Comparison of ENCODE assay signal across 8 cellular contexts in genomic region chr15:40098489-40099261, GRCh38. TPM values are rescaled to one million over a fixed set of nuclear protein-coding genes. Genes with fewer than 3 reads are reported as not detected.
DNase-seq lines count a peak whose midpoint lies in the region; ATAC-seq, FAIRE-seq and TF ChIP-seq lines count a peak whose summit lies in the region.

No MANE protein-coding gene starts in this region.

- peak overlapping the region; percentile 60 to 87 for H3K9ac ChIP-seq in K562 (ENCODE audit: insufficient read depth in 1 of 2, low read depth in 2 of 2, low read length in 2 of 2)

- peak overlapping the region; percentile 9; the same call in 1 of the 2 replicates for H3K4me3 ChIP-seq in K562

- TF ChIP-seq POLR2A in K562 (conservative IDR thresholded peaks at IDR 0.05) = 0 out of 2 replicates have a peak, but pooled peaks have one; percentile 41

- DNase-seq in NK-92 treated with Interleukin-12 subunit alpha and Interleukin-12 subunit beta, amount 100 ng/mL, for 24 hours (lab: John Stamatoyannopoulos, UW) = peak; percentile 85
- DNase-seq in NK-92 (lab: John Stamatoyannopoulos, UW; ENCODE audit: unreplicated experiment) (no peak), NCI-H146 (lab: John Stamatoyannopoulos, UW) (peak; percentile 88), T-helper 2 cell (peak in 3 of 5 experiments; percentile 21 to 89 (median 44)), K562 (ENCODE audit: extremely low read depth in 1 of 4, low spot score in 3 of 4) (peak; percentile 62 to 89 (median 77)), inferior parietal cortex (ENCODE audit: extremely low spot score) (peak; percentile 63)
- DNase-seq in stimulated activated CD4-positive, alpha-beta T cell treated with anti-CD3 and anti-CD28 coated beads, Interleukin-12 subunit alpha, Interleukin-12 subunit beta, amount 100 ng/mL, for 4 hours = peak; percentile 63

- TF ChIP-seq RAD21 in K562 (CRISPR knock-in tag; conservative IDR thresholded peaks at IDR 0.05 in 1 of 2, IDR thresholded peaks at IDR 0.05 in 1 of 2) = 0 out of 4 replicates have a peak, but pooled peaks of 1 of the 2 experiments have one; percentile 11

- H3K79me2 ChIP-seq in K562 (ENCODE audit: control insufficient read depth, insufficient read depth, low read length) = no peaks in the 10 kb centered on the region

- under 1% methylated on average over 12 of the region's 12 CpGs for WGBS in K562 (ENCODE audit: insufficient coverage, low coverage, missing lambda C conversion rate)

- H3K9me3 ChIP-seq in K562 (replicated peaks; ENCODE audit: control insufficient read depth, insufficient read depth, low read depth, low read length) = no peaks in the 10 kb centered on the region

- no peaks in the 10 kb centered on the region for H3K36me3 ChIP-seq in K562 (ENCODE audit: control insufficient read depth, insufficient read depth, low read length)

- TF ChIP-seq CTCF in K562 (IDR thresholded peaks at IDR 0.05 in 2 of 3, conservative IDR thresholded peaks at IDR 0.05 in 1 of 3; ENCODE audit: insufficient read depth in 2 of 3, low read depth in 1 of 3, low read length in 3 of 3) = no peak

- H3K4me1 ChIP-seq in K562 (replicated peaks in 1 of 2; ENCODE audit: control insufficient read depth in 2 of 2, insufficient read depth in 2 of 2, low read length in 2 of 2) = peaks cover 37 to 60% of the 10 kb centered on the region in 2 experiments

- POLR2A ChIA-PET in K562 (lab: Yijun Ruan, JAX) = interaction anchor here (0.7 to 4.8 kb wide), 7 partner anchors 8 to 85 kb away, joined by 3 to 30 read pairs (median 7); no protein-coding TSS in a partner anchor

- H2AFZ ChIP-seq in K562 (ENCODE audit: low read depth, low read length) = peak overlapping the region; percentile 95

- no peaks in the 10 kb centered on the region for H3K9me1 ChIP-seq in K562 (ENCODE audit: control insufficient read depth, insufficient read depth, low read length)

- CTCF ChIA-PET in K562 (lab: Yijun Ruan, JAX; ENCODE audit: low intra/inter-chr PET ratio) = no interaction called here

- H3K27ac ChIP-seq in K562 (ENCODE audit: extremely low read depth, low read depth, low read length) = peak overlapping the region; percentile 78

- peak overlapping the region; percentile 78 for H3K4me2 ChIP-seq in K562 (ENCODE audit: insufficient read depth, low read length)

- peak; percentile 76 for TF ChIP-seq EP300 in K562 (IDR thresholded peaks at IDR 0.05; ENCODE audit: low read length)

- intact Hi-C loops in K562 (cut with micrococcal nuclease) = no loop called here

- FAIRE-seq in K562 (lab: Jason Lieb, UNC) = peak; percentile 91

- ATAC-seq in HG02943 (IDR thresholded peaks at IDR 0.05; ENCODE audit: low read depth, unreplicated experiment) (peak; percentile 60), K562 (peak; percentile 93)

- no TSS peak for BruUV-seq in K562 (replicated peaks; lab: Mats Ljungman, UMichigan)

- no peaks in the 10 kb centered on the region for H4K20me1 ChIP-seq in K562 (replicated peaks; ENCODE audit: control insufficient read depth, insufficient read depth, low read length)

- no peaks in the 10 kb centered on the region for H3K27me3 ChIP-seq in K562 (ENCODE audit: control insufficient read depth in 2 of 2, insufficient read depth in 2 of 2, low read length in 2 of 2)

- in situ Hi-C loops in K562 (cut with MboI) = no loop called here

TF ChIP-seq in K562, 482 proteins besides CTCF, POLR2A, EP300 and RAD21 (continues in another document):
- TF ChIP-seq NCOA4 (IDR thresholded peaks at IDR 0.05; ENCODE audit: partially characterized antibody) = no peak
- peak in 1 of 2 experiments; percentile 87; a peak in 2 of 4 replicates for TF ChIP-seq TBL1XR1 (IDR thresholded peaks at IDR 0.05; ENCODE audit: low read length in 2 of 2)
- no peak for TF ChIP-seq ETV6 (IDR thresholded peaks at IDR 0.05; ENCODE audit: borderline replicate concordance in 1 of 2, low read depth in 2 of 2, low read length in 1 of 2)
- TF ChIP-seq ETV6 (CRISPR knock-in tag; IDR thresholded peaks at IDR 0.05; ENCODE audit: borderline replicate concordance) = no peak
- TF ChIP-seq E2F5 (CRISPR knock-in tag; IDR thresholded peaks at IDR 0.05) = no peak
- TF ChIP-seq, protein P1, sequence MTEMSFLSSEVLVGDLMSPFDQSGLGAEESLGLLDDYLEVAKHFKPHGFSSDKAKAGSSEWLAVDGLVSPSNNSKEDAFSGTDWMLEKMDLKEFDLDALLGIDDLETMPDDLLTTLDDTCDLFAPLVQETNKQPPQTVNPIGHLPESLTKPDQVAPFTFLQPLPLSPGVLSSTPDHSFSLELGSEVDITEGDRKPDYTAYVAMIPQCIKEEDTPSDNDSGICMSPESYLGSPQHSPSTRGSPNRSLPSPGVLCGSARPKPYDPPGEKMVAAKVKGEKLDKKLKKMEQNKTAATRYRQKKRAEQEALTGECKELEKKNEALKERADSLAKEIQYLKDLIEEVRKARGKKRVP (CRISPR knock-in tag; IDR thresholded peaks at IDR 0.05) = 0 out of 2 replicates have a peak, but pooled peaks have one; percentile 12
- TF ChIP-seq FOS (IDR thresholded peaks at IDR 0.05; ENCODE audit: extremely low read depth, insufficient read length) = peak; percentile 39
- no peak for TF ChIP-seq ZNF77 (CRISPR knock-in tag; IDR thresholded peaks at IDR 0.05)
- no peak for TF ChIP-seq POLR3G (IDR thresholded peaks at IDR 0.05; ENCODE audit: extremely low read depth, insufficient read length, insufficient replicate concordance)
- TF ChIP-seq ELF2 (CRISPR knock-in tag; IDR thresholded peaks at IDR 0.05) = no peak
- no peak for TF ChIP-seq MYBL2 (IDR thresholded peaks at IDR 0.05; ENCODE audit: low read depth)
- TF ChIP-seq MYBL2 (CRISPR knock-in tag; IDR thresholded peaks at IDR 0.05; ENCODE audit: borderline replicate concordance) = no peak
- no peak for TF ChIP-seq ZFPM2 (CRISPR knock-in tag; IDR thresholded peaks at IDR 0.05)
- no peak for TF ChIP-seq THAP7 (CRISPR knock-in tag; IDR thresholded peaks at IDR 0.05)
- TF ChIP-seq HIVEP1 (CRISPR knock-in tag; IDR thresholded peaks at IDR 0.05) = no peak

RNA-seq across cellular contexts. Expression of gene BMF, which starts 10.0 kb away (rescaled TPM):
- total RNA-seq in K562 (2011; cell fraction: chromatin; rRNA removed; ENCODE audit: low replicate concordance) = 0.58 and 3.5 TPM in 2 replicates
- 2.5 and 2.8 TPM in 2 replicates for total RNA-seq in K562 (2011; cell fraction: nucleolus; rRNA removed)
- total RNA-seq in K562 (2011; cell fraction: nucleoplasm; rRNA removed) = 0.81 and 1.7 TPM in 2 replicates
- total RNA-seq in K562 (2014; rRNA removed) (0.41 and 0.59 TPM in 2 replicates), K562 (2014; rRNA removed; fragmentation: Illumina TruSeq; extraction: Trizol) (0.25 and 0.32 TPM in 2 replicates), K562 (2015; rRNA removed; fragmentation: Illumina TruSeq; extraction: Trizol) (0.19 and 0.29 TPM in 2 replicates), K562 (2021) (0.56 and 0.91 TPM in 2 replicates)
- polyA plus RNA-seq in K562 (2011; rRNA removed) (0.35 and 0.59 TPM in 2 replicates), K562 (2014; fragmentation: Illumina TruSeq; extraction: Trizol) (0.52 and 0.87 TPM in 2 replicates), K562 (2014; fragmentation: Nextera tagmentation; extraction: Ambion mirVana) (not detected), K562 (2014; rRNA removed) (0.82 and 0.86 TPM in 2 replicates)
- polyA plus RNA-seq in K562 (2011; cell fraction: cytosol; rRNA removed) = 0.49 and 0.56 TPM in 2 replicates
- 0.76 and 0.92 TPM in 2 replicates for polyA plus RNA-seq in K562 (2011; cell fraction: nucleus; rRNA removed)
- 0.53 and 3.8 TPM in 2 replicates for polyA plus RNA-seq in K562 (2012)
- 0.54 and 1.1 TPM in 2 replicates for polyA minus RNA-seq in K562 (2011; rRNA and poly(A)+ RNA removed)
- 1.2 TPM in 1 of 2 replicates, not detected in the other for polyA minus RNA-seq in K562 (2011; cell fraction: cytosol; rRNA and poly(A)+ RNA removed)
- 0.40 and 1.00 TPM in 2 replicates for polyA minus RNA-seq in K562 (2011; cell fraction: nucleus; rRNA and poly(A)+ RNA removed)

RNA-seq across cellular contexts. Expression of gene SRP14, which starts 59.7 kb away (rescaled TPM):
- 30.2 and 39.1 TPM in 2 replicates for total RNA-seq in K562 (2011; cell fraction: chromatin; rRNA removed; ENCODE audit: low replicate concordance)
- 32.4 and 37.0 TPM in 2 replicates for total RNA-seq in K562 (2011; cell fraction: nucleolus; rRNA removed)
- total RNA-seq in K562 (2011; cell fraction: nucleoplasm; rRNA removed) = 49.5 and 55.9 TPM in 2 replicates
- total RNA-seq in K562 (2014; rRNA removed) = 409 and 442 TPM in 2 replicates
- 165 and 189 TPM in 2 replicates for total RNA-seq in K562 (2014; rRNA removed; fragmentation: Illumina TruSeq; extraction: Trizol)
- 167 and 189 TPM in 2 replicates for total RNA-seq in K562 (2015; rRNA removed; fragmentation: Illumina TruSeq; extraction: Trizol)
- total RNA-seq in K562 (2021) = 155 and 161 TPM in 2 replicates
- polyA plus RNA-seq in K562 (2011; rRNA removed) = 353 and 402 TPM in 2 replicates
- polyA plus RNA-seq in K562 (2011; cell fraction: cytosol; rRNA removed) = 142 and 212 TPM in 2 replicates
- polyA plus RNA-seq in K562 (2011; cell fraction: nucleus; rRNA removed) = 80.9 and 136 TPM in 2 replicates
- polyA plus RNA-seq in K562 (2012) = 199 and 317 TPM in 2 replicates
- 314 and 378 TPM in 2 replicates for polyA plus RNA-seq in K562 (2014; fragmentation: Illumina TruSeq; extraction: Trizol)
- 1,000 to 10,000 TPM; 1,071 to 1,097 TPM for polyA plus RNA-seq in K562 (2014; fragmentation: Nextera tagmentation; extraction: Ambion mirVana)
- 657 and 689 TPM in 2 replicates for polyA plus RNA-seq in K562 (2014; rRNA removed)
- polyA minus RNA-seq in K562 (2011; rRNA and poly(A)+ RNA removed) = 128 and 133 TPM in 2 replicates
- polyA minus RNA-seq in K562 (2011; cell fraction: cytosol; rRNA and poly(A)+ RNA removed) = 40.4 and 48.7 TPM in 2 replicates
- polyA minus RNA-seq in K562 (2011; cell fraction: nucleus; rRNA and poly(A)+ RNA removed) = 28.3 and 45.9 TPM in 2 replicates
